In the genomic region with DNA sequence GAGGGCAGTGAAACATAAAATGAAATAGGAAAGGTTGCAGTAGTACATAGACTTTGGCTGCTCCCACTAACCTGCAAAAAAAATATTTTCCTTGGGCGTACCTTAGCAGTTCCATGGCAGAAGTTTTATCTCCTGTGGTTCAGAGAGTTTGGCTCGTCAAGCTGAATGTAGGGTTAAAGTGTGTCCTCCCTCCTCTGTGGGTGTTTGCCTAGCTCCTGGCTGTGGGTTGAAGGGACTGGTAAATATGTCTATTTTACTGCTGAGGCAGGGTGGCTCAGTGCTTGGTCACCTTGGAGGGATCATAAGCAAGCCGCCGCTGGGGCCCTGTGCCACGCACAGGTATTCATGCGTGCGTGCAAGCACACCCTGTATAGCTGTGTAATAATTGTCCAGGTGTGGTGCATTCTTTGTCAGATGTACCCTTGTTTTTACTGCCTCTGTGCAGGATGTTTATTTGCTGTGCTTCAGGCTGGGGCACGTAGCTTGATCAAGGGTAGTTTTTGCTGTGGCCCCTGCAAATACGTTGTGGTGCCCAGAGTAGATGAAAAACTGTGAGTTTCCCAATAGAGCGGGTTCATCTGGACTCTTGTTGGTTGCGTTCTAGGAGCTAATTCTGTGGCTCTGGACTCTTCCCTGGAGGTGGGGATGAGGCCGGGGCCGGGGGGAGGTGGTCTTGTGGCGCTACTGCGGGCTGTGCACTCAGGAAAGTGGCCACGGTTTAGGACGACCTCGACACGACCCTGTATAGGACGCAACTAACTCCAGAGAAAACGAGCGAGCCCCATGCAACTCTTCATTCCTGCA, we compare ENCODE assay signal across 8 cellular contexts. TPM values are rescaled to one million over a fixed set of nuclear protein-coding genes. Genes with fewer than 3 reads are reported as not detected.
A peak's percentile ranks its signal among the peaks of the same experiment; 100 is the strongest.
DNase-seq lines count a peak whose midpoint lies in the region; ATAC-seq and TF ChIP-seq lines count a peak whose summit lies in the region.

No MANE protein-coding gene starts in this region.

- no peak overlapping the region for H3K9ac ChIP-seq in smooth muscle cell (ENCODE audit: low read depth)

- H3K79me2 ChIP-seq in hepatocyte = peaks cover 33% of the 10 kb centered on the region
- H3K79me2 ChIP-seq in smooth muscle cell (ENCODE audit: low read depth) = no peaks in the 10 kb centered on the region

- H3K9me2 ChIP-seq in hepatocyte (replicated peaks; ENCODE audit: insufficient read depth) = no peaks in the 10 kb centered on the region

- peak overlapping the region; percentile 65 for H2AFZ ChIP-seq in hepatocyte
- H2AFZ ChIP-seq in smooth muscle cell (ENCODE audit: low read depth) = peak overlapping the region; percentile 82

- TF ChIP-seq CTCF in hepatocyte (IDR thresholded peaks at IDR 0.05; ENCODE audit: poor library complexity) = no peak
- TF ChIP-seq CTCF in smooth muscle cell (IDR thresholded peaks at IDR 0.05; ENCODE audit: borderline replicate concordance, insufficient read depth, poor library complexity, severe bottlenecking) = no peak

- H3K4me1 ChIP-seq in hepatocyte (ENCODE audit: insufficient read depth) (no peaks in the 10 kb centered on the region), smooth muscle cell (ENCODE audit: low read depth) (peaks cover 13% of the 10 kb centered on the region)

- 28% methylated on average over 22 of the region's 22 CpGs for WGBS in hepatocyte (ENCODE audit: low lambda C conversion rate, missing lambda C conversion rate)
- 39% methylated on average over 22 of the region's 22 CpGs for WGBS in smooth muscle cell (ENCODE audit: low lambda C conversion rate)

- H3K4me3 ChIP-seq in hepatocyte (peak overlapping the region; percentile 41), smooth muscle cell (peak overlapping the region; percentile 86)

- no peaks in the 10 kb centered on the region for H3K27me3 ChIP-seq in hepatocyte
- peaks cover 8% of the 10 kb centered on the region for H3K27me3 ChIP-seq in smooth muscle cell (ENCODE audit: low read depth)

- DNase-seq in DMS153 treated with DMSO at 0.1 percent for 48 hours (lab: John Stamatoyannopoulos, UW; ENCODE audit: unreplicated experiment) (peak; percentile 18), hepatocyte (ENCODE audit: low spot score) (peak; percentile 83), smooth muscle cell (lab: John Stamatoyannopoulos, UW; ENCODE audit: unreplicated experiment) (no peak), AG20443 (ENCODE audit: low spot score) (no peak), Ammon's horn (ENCODE audit: low spot score) (no peak)
- peak; percentile 61 to 65 for DNase-seq in activated T-cell treated with anti-CD3 and anti-CD28 coated beads, Interleukin-2, amount 50 U/mL, for 48 hours

- peak overlapping the region; percentile 89 for H3K4me2 ChIP-seq in hepatocyte
- peak overlapping the region; percentile 94 for H3K4me2 ChIP-seq in smooth muscle cell

- ATAC-seq in HG03103 (IDR thresholded peaks at IDR 0.05; ENCODE audit: low read depth, unreplicated experiment) (peak; percentile 7), HG02642 (IDR thresholded peaks at IDR 0.05; ENCODE audit: poor library complexity, unreplicated experiment) (no peak)

- H4K20me1 ChIP-seq in hepatocyte (ENCODE audit: insufficient read depth, poor library complexity, severe bottlenecking) (no peaks in the 10 kb centered on the region), smooth muscle cell (ENCODE audit: low read depth) (no peaks in the 10 kb centered on the region)

- no peaks in the 10 kb centered on the region for H3K9me3 ChIP-seq in hepatocyte (ENCODE audit: low read depth)
- no peaks in the 10 kb centered on the region for H3K9me3 ChIP-seq in smooth muscle cell (replicated peaks; ENCODE audit: low read depth)

- H3F3A ChIP-seq in smooth muscle cell (ENCODE audit: low read depth) = no peaks in the 10 kb centered on the region

- no peaks in the 10 kb centered on the region for H3K36me3 ChIP-seq in hepatocyte (replicated peaks; ENCODE audit: insufficient read depth, low read depth)
- H3K36me3 ChIP-seq in smooth muscle cell (ENCODE audit: low read depth) = no peaks in the 10 kb centered on the region

- peak overlapping the region; percentile 92 for H3K27ac ChIP-seq in hepatocyte
- H3K27ac ChIP-seq in smooth muscle cell (ENCODE audit: low read depth) = no peak overlapping the region

RNA-seq across cellular contexts. Expression of a gene that starts 0.7 kb away (rescaled TPM):
- total RNA-seq in hepatocyte (26.5 and 29.2 TPM in 2 replicates), smooth muscle cell (5.8 and 6.0 TPM in 2 replicates)
- polyA plus RNA-seq in hepatocyte (13.5 and 14.9 TPM in 2 replicates), smooth muscle cell (1.2 and 2.0 TPM in 2 replicates)

Comparison
In these comparisons a context has a peak if more than half of its experiments do, and no peak if none do; other contexts are left out.
1. DNase-seq: peak in DMS153 treated with DMSO at 0.1 percent for 48 hours (single experiment), activated T-cell treated with anti-CD3 and anti-CD28 coated beads, Interleukin-2, amount 50 U/mL, for 48 hours (2 of 2) and hepatocyte (single experiment); none in smooth muscle cell (single experiment), AG20443 (single experiment) and Ammon's horn (single experiment).